10 cellular contexts compared by ENCODE assay signal in the genomic region with DNA sequence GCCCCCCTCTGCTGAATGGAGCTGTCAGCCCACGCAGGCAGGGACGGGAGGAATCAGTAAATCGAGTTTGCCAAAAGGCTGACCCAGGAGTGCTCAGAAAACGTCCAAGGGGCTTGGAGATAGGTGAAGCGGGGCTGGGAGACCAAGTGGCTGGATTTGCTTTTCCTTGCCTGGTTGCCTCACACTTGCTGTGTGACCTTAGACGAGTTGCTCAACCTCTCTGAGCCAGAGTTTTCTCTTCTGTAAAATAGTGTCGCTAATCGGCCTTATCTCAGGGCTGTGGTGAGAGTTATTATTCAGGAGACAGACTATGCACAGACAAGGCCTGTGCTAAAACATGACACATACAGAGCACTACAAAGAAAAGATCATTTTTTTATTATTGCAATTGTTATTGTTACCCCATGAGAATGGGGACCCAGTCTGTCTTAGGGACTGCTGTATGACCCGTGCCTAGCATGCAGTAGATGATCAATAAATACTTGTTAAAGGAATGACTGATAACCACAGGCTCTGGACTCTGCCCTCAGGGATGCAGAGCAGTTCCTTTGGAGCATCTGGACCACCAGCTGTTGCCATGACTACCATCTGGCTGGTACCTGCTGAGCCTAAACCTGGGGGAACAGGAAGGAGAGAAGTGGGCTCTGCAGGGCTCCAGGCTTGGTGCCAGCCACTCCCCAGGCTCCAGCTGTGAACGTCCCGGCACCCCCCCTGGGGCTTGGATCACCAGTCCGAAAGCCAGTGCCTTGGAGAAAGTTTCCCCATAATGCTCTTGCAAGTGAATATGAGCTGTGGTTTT. TPM values are rescaled to one million over a fixed set of nuclear protein-coding genes. Genes with fewer than 3 reads are reported as not detected.
DNase-seq lines count a peak whose midpoint lies in the region; ATAC-seq and TF ChIP-seq lines count a peak whose summit lies in the region.
"Had no signal": no experiment of that assay in that cellular context is flagged by ENCODE, and none has a peak within 500 bp of the region (broad histone marks: within the 10 kb centered on the region; RNA-seq: fewer than 3 reads in every experiment).

No MANE protein-coding gene starts in this region.

- 50% methylated on average over 12 of the region's 12 CpGs for WGBS in smooth muscle cell (ENCODE audit: low lambda C conversion rate)

- peak overlapping the region; percentile 69 for H3K4me2 ChIP-seq in PC-9
- H3K4me2 ChIP-seq in smooth muscle cell: peak overlapping the region; percentile 99

- peaks cover 22% of the 10 kb centered on the region for H3K4me1 ChIP-seq in PC-9 (replicated peaks; ENCODE audit: insufficient read depth)
- H3K4me1 ChIP-seq in smooth muscle cell (ENCODE audit: low read depth): peaks cover 3% of the 10 kb centered on the region

- H3K27ac ChIP-seq in PC-9 (peak overlapping the region; percentile 89), smooth muscle cell (ENCODE audit: low read depth) (no peak overlapping the region)
- H3K27ac ChIP-seq: BLaER1 had no signal

- H3K36me3 ChIP-seq in PC-9 (ENCODE audit: low read depth): no peaks in the 10 kb centered on the region
- no peaks in the 10 kb centered on the region for H3K36me3 ChIP-seq in smooth muscle cell (ENCODE audit: low read depth)
- H3K36me3 ChIP-seq: BLaER1 had no signal

- H3K4me3 ChIP-seq in PC-9: peak overlapping the region; percentile 37; the same call in 1 of the 2 replicates
- H3K4me3 ChIP-seq in fibroblast of mammary gland (ENCODE audit: control insufficient read depth, low read depth, low read length): peak overlapping the region; percentile 42
- peak overlapping the region; percentile 52 for H3K4me3 ChIP-seq in smooth muscle cell
- H3K4me3 ChIP-seq: BLaER1 had no signal

- no TSS peak for BruUV-seq in PC-9 (replicated peaks; lab: Mats Ljungman, UMichigan)

- intact Hi-C loops in PC-9 (cut with micrococcal nuclease; ENCODE audit: unreplicated experiment): loop anchor here (1.0 to 5.0 kb wide), 7 partner anchors 53 to 359 kb away; a partner anchor contains a TSS

- DNase-seq in DMS79 treated with DMSO at 0.1 percent for 48 hours (lab: John Stamatoyannopoulos, UW): peak; percentile 86
- no peak for DNase-seq in DMS79 (lab: John Stamatoyannopoulos, UW)
- no peak for DNase-seq in PC-9
- DNase-seq in fibroblast of mammary gland (ENCODE audit: low read depth): no peak
- DNase-seq in smooth muscle cell (lab: John Stamatoyannopoulos, UW; ENCODE audit: unreplicated experiment): no peak
- no peak for DNase-seq in NOMO-1 treated with dmso at 0.1 percent for 144 hours (lab: John Stamatoyannopoulos, UW; ENCODE audit: unreplicated experiment)
- no peak for DNase-seq in HEK293T (ENCODE audit: extremely low spot score)

- no peak overlapping the region; the same call in 1 of the 2 replicates for H2AFZ ChIP-seq in PC-9
- peak overlapping the region; percentile 94 for H2AFZ ChIP-seq in smooth muscle cell (ENCODE audit: low read depth)

- no peaks in the 10 kb centered on the region for H3K9me2 ChIP-seq in PC-9 (ENCODE audit: insufficient read depth)

- H3K9me3 ChIP-seq in PC-9 (ENCODE audit: insufficient read depth, low read depth) (no peaks in the 10 kb centered on the region), smooth muscle cell (replicated peaks; ENCODE audit: low read depth) (no peaks in the 10 kb centered on the region)
- H3K9me3 ChIP-seq: BLaER1 had no signal

- CTCF ChIA-PET in PC-9 (lab: Charles Lee): interaction anchor here (1.0 to 1.5 kb wide), 3 partner anchors 18 to 139 kb away, joined by 3 to 9 read pairs (median 4); a partner anchor contains a TSS
- CTCF ChIA-PET in HEK293T (lab: Yijun Ruan, JAX): interaction anchor here (0.7 to 2.4 kb wide), 6 partner anchors 12 to 349 kb away, joined by 3 to 12 read pairs (median 6); no protein-coding TSS in a partner anchor

- TF ChIP-seq CTCF in PC-9 (conservative IDR thresholded peaks at IDR 0.05) (no peak), fibroblast of mammary gland (conservative IDR thresholded peaks at IDR 0.05; ENCODE audit: control insufficient read depth, insufficient read depth, low read depth, low read length) (no peak), smooth muscle cell (IDR thresholded peaks at IDR 0.05; ENCODE audit: borderline replicate concordance, insufficient read depth, poor library complexity, severe bottlenecking) (no peak)

- H4K20me1 ChIP-seq in PC-9 (ENCODE audit: insufficient read depth): peaks cover 5% of the 10 kb centered on the region
- no peaks in the 10 kb centered on the region for H4K20me1 ChIP-seq in smooth muscle cell (ENCODE audit: low read depth)
- H4K20me1 ChIP-seq: BLaER1 had no signal

- H3K27me3 ChIP-seq in PC-9 (ENCODE audit: insufficient read depth, low read depth) (peaks cover 42% of the 10 kb centered on the region), smooth muscle cell (ENCODE audit: low read depth) (peaks cover 10% of the 10 kb centered on the region)

- POLR2A ChIA-PET in PC-9 (lab: Charles Lee; ENCODE audit: unreplicated experiment): interaction anchor here (0.5 to 0.6 kb wide), 2 partner anchors 145 to 723 kb away, joined by 5 to 6 read pairs; a partner anchor contains a TSS
- POLR2A ChIA-PET in HEK293T (lab: Yijun Ruan, JAX): interaction anchor here (0.7 to 1.4 kb wide), 2 partner anchors 62 to 139 kb away, joined by 3 read pairs; a partner anchor contains a TSS

- H3K9ac ChIP-seq in smooth muscle cell (ENCODE audit: low read depth): no peak overlapping the region
- H3K9ac ChIP-seq: BLaER1 had no signal

- peaks cover 22% of the 10 kb centered on the region for H3F3A ChIP-seq in PC-9 (ENCODE audit: insufficient read depth, low read depth)
- H3F3A ChIP-seq in smooth muscle cell (ENCODE audit: low read depth): no peaks in the 10 kb centered on the region

- H3K79me2 ChIP-seq in PC-9 (ENCODE audit: low read depth) (no peaks in the 10 kb centered on the region), smooth muscle cell (ENCODE audit: low read depth) (no peaks in the 10 kb centered on the region)

- no peak for ATAC-seq in GM18858 (IDR thresholded peaks at IDR 0.05; ENCODE audit: unreplicated experiment)

TF ChIP-seq in HEK293T, 16 proteins besides CTCF, POLR2A, EP300 and RAD21:
- TF ChIP-seq L3MBTL2 (conservative IDR thresholded peaks at IDR 0.05) (no peak), FOXM1 (IDR thresholded peaks at IDR 0.05; ENCODE audit: borderline replicate concordance) (no peak), NFRKB (IDR thresholded peaks at IDR 0.05) (no peak), SUZ12 (IDR thresholded peaks at IDR 0.05) (no peak), HDGF (IDR thresholded peaks at IDR 0.05; ENCODE audit: borderline replicate concordance) (no peak), SP1 (IDR thresholded peaks at IDR 0.05) (no peak), TARDBP (IDR thresholded peaks at IDR 0.05) (no peak), FOXA1 (IDR thresholded peaks at IDR 0.05) (no peak), ELF4 (IDR thresholded peaks at IDR 0.05) (no peak), FOXK2 (IDR thresholded peaks at IDR 0.05) (no peak), LEF1 (IDR thresholded peaks at IDR 0.05; ENCODE audit: borderline replicate concordance) (no peak), ARNT (IDR thresholded peaks at IDR 0.05) (no peak), BHLHE40 (IDR thresholded peaks at IDR 0.05; ENCODE audit: borderline replicate concordance) (no peak), CTBP1 (IDR thresholded peaks at IDR 0.05; ENCODE audit: borderline replicate concordance) (no peak), ZNF384 (IDR thresholded peaks at IDR 0.05) (no peak)
- TF ChIP-seq, protein P1, sequence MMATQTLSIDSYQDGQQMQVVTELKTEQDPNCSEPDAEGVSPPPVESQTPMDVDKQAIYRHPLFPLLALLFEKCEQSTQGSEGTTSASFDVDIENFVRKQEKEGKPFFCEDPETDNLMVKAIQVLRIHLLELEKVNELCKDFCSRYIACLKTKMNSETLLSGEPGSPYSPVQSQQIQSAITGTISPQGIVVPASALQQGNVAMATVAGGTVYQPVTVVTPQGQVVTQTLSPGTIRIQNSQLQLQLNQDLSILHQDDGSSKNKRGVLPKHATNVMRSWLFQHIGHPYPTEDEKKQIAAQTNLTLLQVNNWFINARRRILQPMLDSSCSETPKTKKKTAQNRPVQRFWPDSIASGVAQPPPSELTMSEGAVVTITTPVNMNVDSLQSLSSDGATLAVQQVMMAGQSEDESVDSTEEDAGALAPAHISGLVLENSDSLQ (IDR thresholded peaks at IDR 0.05): no peak

RNA-seq across cellular contexts. Expression of a gene that starts 0.9 kb away (rescaled TPM):
- 0.20 and 0.26 TPM in 2 replicates for total RNA-seq in PC-9 (2021)
- total RNA-seq in smooth muscle cell: 0.54 TPM in 1 of 2 replicates, not detected in the other
- 0.06 and 0.24 TPM in 2 replicates for polyA plus RNA-seq in smooth muscle cell

RNA-seq across cellular contexts. Expression of a gene that starts 31.4 kb away (rescaled TPM):
- total RNA-seq in PC-9 (2021) (0.20 TPM in 1 of 2 replicates, not detected in the other), smooth muscle cell (not detected in 2 replicates)
- polyA plus RNA-seq in smooth muscle cell: not detected in 2 replicates
- total RNA-seq: T-helper 1 cell treated with Interleukin-12 subunit alpha and Interleukin-12 subunit beta and Interleukin-4 antibody, amounts not matched to agents 30 ng/mL and 1 ng/mL, for 36 hours had no signal
